Comparison of ENCODE assay signal across 13 cellular contexts in the genomic region with DNA sequence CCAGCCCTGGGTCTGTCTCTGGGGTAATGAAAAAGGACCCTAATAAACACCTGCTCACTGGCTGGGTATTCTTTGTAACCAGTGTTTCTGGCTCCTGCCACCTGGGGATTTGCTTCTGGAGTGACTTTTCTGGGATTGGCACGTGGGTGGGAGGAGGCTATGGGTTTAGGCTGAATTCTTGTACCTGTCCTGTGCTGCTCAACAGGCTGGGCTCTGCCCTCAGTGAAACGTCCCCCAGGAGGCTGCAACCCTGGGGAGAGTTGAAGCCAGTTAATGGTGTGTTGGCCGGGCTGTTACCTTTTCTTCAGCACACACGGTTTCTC.
"Had no signal": no experiment of that assay in that cellular context is flagged by ENCODE, and none has a peak within 500 bp of the region (broad histone marks: within the 10 kb centered on the region; RNA-seq: fewer than 3 reads in every experiment).

No MANE protein-coding gene starts in this region.

- H3K36me3 ChIP-seq: colonic mucosa, pancreas, thyroid gland had no signal

- H3K27me3 ChIP-seq: pancreas, thyroid gland had no signal

- H3K4me2 ChIP-seq: hepatocyte had no signal

- H3K36me3 Mint-ChIP-seq: activated naive CD4-positive, alpha-beta T cell treated with anti-CD3 and anti-CD28 coated beads, Interleukin-2, amount 50 U/mL, for 72 hours had no signal

- H2AFZ ChIP-seq: hepatocyte had no signal

- H3K9me3 ChIP-seq: body of pancreas, colonic mucosa, pancreas, thyroid gland had no signal

- H3K27ac ChIP-seq: body of pancreas, colonic mucosa, hepatocyte, pancreas, thyroid gland had no signal

- H3K79me2 ChIP-seq: hepatocyte had no signal

- ATAC-seq: activated naive CD4-positive, alpha-beta T cell treated with anti-CD3 and anti-CD28 coated beads, Interleukin-2, amount 50 U/mL, for 72 hours; activated T-cell treated with anti-CD3 and anti-CD28 coated beads, Interleukin-2, amount 50 U/mL, for 4 hours; body of pancreas; pancreas had no signal

- DNase-seq: activated CD4-positive, alpha-beta T cell treated with anti-CD3 and anti-CD28 coated beads for 4 hours; activated effector memory CD4-positive, alpha-beta T cell treated with Interleukin-2 at 50 U/mL for 16 hours; activated T-cell treated with anti-CD3 and anti-CD28 coated beads, Interleukin-2, amount 50 U/mL, for 4 hours; body of pancreas; caudate nucleus; colonic mucosa; islet precursor cell; stimulated activated CD4-positive, alpha-beta T cell treated with anti-CD3 and anti-CD28 coated beads, Interleukin-1b, Interleukin-23, amount 100 ng/mL, for 48 hours; thyroid gland had no signal

- H3K4me1 ChIP-seq: colonic mucosa had no signal

- H3K9me3 Mint-ChIP-seq: activated T-cell treated with anti-CD3 and anti-CD28 coated beads, Interleukin-2, amount 50 U/mL, for 4 hours had no signal

- H3K27ac Mint-ChIP-seq: activated CD8-positive, alpha-beta T cell treated with anti-CD3 and anti-CD28 coated beads for 36 hours; activated naive CD4-positive, alpha-beta T cell treated with anti-CD3 and anti-CD28 coated beads, Interleukin-2, amount 50 U/mL, for 72 hours had no signal

- H3K4me3 Mint-ChIP-seq: activated CD8-positive, alpha-beta T cell treated with anti-CD3 and anti-CD28 coated beads for 36 hours; activated T-cell treated with anti-CD3 and anti-CD28 coated beads, Interleukin-2, amount 50 U/mL, for 4 hours had no signal

- H3K4me3 ChIP-seq: body of pancreas, colonic mucosa, hepatocyte, pancreas, thyroid gland had no signal
